Comparison of ENCODE assay signal across 8 cellular contexts in genomic region chr12:76144253-76144564, GRCh38. TPM values are rescaled to one million over a fixed set of nuclear protein-coding genes. Genes with fewer than 3 reads are reported as not detected.
DNase-seq lines count a peak whose midpoint lies in the region; TF ChIP-seq lines count a peak whose summit lies in the region.

No MANE protein-coding gene starts in this region.

- no peak overlapping the region for H3K27ac ChIP-seq in ovary

- no peaks in the 10 kb centered on the region for H3K9me3 Mint-ChIP-seq in Calu3 (ENCODE audit: low read depth, unreplicated experiment)
- no peaks in the 10 kb centered on the region for H3K9me3 Mint-ChIP-seq in type B pancreatic cell

- H3K4me1 ChIP-seq in ovary (ENCODE audit: insufficient read depth): no peaks in the 10 kb centered on the region

- H3K4me1 Mint-ChIP-seq in Calu3 (ENCODE audit: low read depth, unreplicated experiment) (peaks cover 7% of the 10 kb centered on the region), type B pancreatic cell (ENCODE audit: unreplicated experiment) (peaks cover 7% of the 10 kb centered on the region)

- no peaks in the 10 kb centered on the region for H3K27me3 ChIP-seq in ovary

- no peak overlapping the region for H3K4me3 Mint-ChIP-seq in Calu3 (ENCODE audit: low read depth, unreplicated experiment)
- H3K4me3 Mint-ChIP-seq in type B pancreatic cell: no peak overlapping the region

- intact Hi-C loops in Calu3 (cut with micrococcal nuclease; ENCODE audit: unreplicated experiment) (no loop called here), ovary (cut with DNase I) (no loop called here)

- TF ChIP-seq POLR2A in ovary (IDR thresholded peaks at IDR 0.05): no peak

- no TSS peak for BruUV-seq in Calu3 (replicated peaks; lab: Mats Ljungman, UMichigan)

- TF ChIP-seq CTCF in Calu3 (IDR thresholded peaks at IDR 0.05; ENCODE audit: unreplicated experiment): no peak
- no peak for TF ChIP-seq CTCF in ovary (IDR thresholded peaks at IDR 0.05)
- no peak for TF ChIP-seq CTCF in type B pancreatic cell (conservative IDR thresholded peaks at IDR 0.05)

- H3K27me3 Mint-ChIP-seq in Calu3 (ENCODE audit: unreplicated experiment) (no peaks in the 10 kb centered on the region), type B pancreatic cell (no peaks in the 10 kb centered on the region)

- no peaks in the 10 kb centered on the region for H3K36me3 ChIP-seq in ovary

- no peak for TF ChIP-seq EP300 in ovary (IDR thresholded peaks at IDR 0.05)

- no peak overlapping the region for H3K4me3 ChIP-seq in ovary

- H3K36me3 Mint-ChIP-seq in Calu3 (ENCODE audit: insufficient read depth, unreplicated experiment) (no peaks in the 10 kb centered on the region), type B pancreatic cell (no peaks in the 10 kb centered on the region)

- H3K27ac Mint-ChIP-seq in Calu3 (ENCODE audit: unreplicated experiment) (no peak overlapping the region), type B pancreatic cell (no peak overlapping the region)

- DNase-seq in Calu3 (peak; percentile 46), HT-29 (ENCODE audit: low spot score) (peak; percentile 29), lung microvascular endothelial cell (ENCODE audit: low read depth in 2 of 2) (peak; percentile 61 to 88), ovary (no peak), type B pancreatic cell (ENCODE audit: extremely low spot score, unreplicated experiment) (no peak), NCI-H526 (lab: John Stamatoyannopoulos, UW) (no peak), dedifferentiated amniotic fluid mesenchymal stem cell (ENCODE audit: extremely low spot score) (no peak)
- peak; percentile 2 for DNase-seq in activated CD8-positive, alpha-beta memory T cell treated with anti-CD3 and anti-CD28 coated beads, Interleukin-2, amount 50 U/mL, for 24 hours (ENCODE audit: extremely low read depth)

- CTCF ChIA-PET in Calu3 (lab: Charles Lee): interaction anchor here (0.8 kb wide), 1 partner anchor 93 kb away, joined by 3 read pairs; no protein-coding TSS in a partner anchor

- no peaks in the 10 kb centered on the region for H3K9me3 ChIP-seq in ovary

RNA-seq across cellular contexts. Expression of gene NAP1L1, which starts 59.7 kb away (rescaled TPM):
- total RNA-seq in Calu3 (2022) (394 and 467 TPM in 2 replicates), lung microvascular endothelial cell (116 and 146 TPM in 2 replicates), ovary (1,000 to 10,000 TPM in 1 of 7 donors, 100 to 1,000 TPM in 6; 500 to 1,115 (median 750) TPM), type B pancreatic cell (ENCODE audit: low replicate concordance) (563 and 883 TPM in 2 replicates)
- 111 and 121 TPM in 2 replicates for total RNA-seq in HT-29 (2014; rRNA removed; shearing (Covaris generic))
- polyA plus RNA-seq in ovary: 100 to 1,000 TPM; 575 to 820 TPM

Comparison
In these comparisons a context has a peak if more than half of its experiments do, and no peak if none do; other contexts are left out.
1. DNase-seq: peak in Calu3 (single experiment), HT-29 (single experiment), activated CD8-positive, alpha-beta memory T cell treated with anti-CD3 and anti-CD28 coated beads, Interleukin-2, amount 50 U/mL, for 24 hours (single experiment) and lung microvascular endothelial cell (2 of 2); none in ovary (0 of 5), type B pancreatic cell (single experiment), NCI-H526 (0 of 2) and dedifferentiated amniotic fluid mesenchymal stem cell (single experiment).